8 cellular contexts compared by ENCODE assay signal in genomic region chr1:155091071-155092051, GRCh38. TPM values are rescaled to one million over a fixed set of nuclear protein-coding genes. Genes with fewer than 3 reads are reported as not detected.
DNase-seq lines count a peak whose midpoint lies in the region; ATAC-seq and TF ChIP-seq lines count a peak whose summit lies in the region.

No MANE protein-coding gene starts in this region.

- H3K36me3 ChIP-seq in HUES64 (ENCODE audit: insufficient read depth, low read length) (no peaks in the 10 kb centered on the region), OCI-LY7 (ENCODE audit: insufficient read depth, low read length) (no peaks in the 10 kb centered on the region)
- no peaks in the 10 kb centered on the region for H3K36me3 ChIP-seq in naive thymus-derived CD4-positive, alpha-beta T cell (ENCODE audit: control insufficient read depth in 2 of 3, insufficient read depth in 3 of 3, low read length in 3 of 3)

- no peak overlapping the region for H3K9ac ChIP-seq in HUES64 (ENCODE audit: low read depth, low read length)

- DNase-seq in COLO829 (ENCODE audit: low spot score) = peak; percentile 71
- peak; percentile 80 for DNase-seq in OCI-LY7 (ENCODE audit: low spot score)
- peak; percentile 81 for DNase-seq in activated T-cell treated with anti-CD3 and anti-CD28 coated beads for 4 hours
- peak; percentile 57 to 86 (median 73) for DNase-seq in naive thymus-derived CD4-positive, alpha-beta T cell
- DNase-seq in stimulated activated effector memory CD8-positive, alpha-beta T cell treated with anti-CD3 and anti-CD28 coated beads, Interleukin-12 subunit alpha, Interleukin-12 subunit beta, amount 100 ng/mL, for 72 hours (ENCODE audit: low spot score in 2 of 2) = peak; percentile 86 to 91

- peaks cover 3% of the 10 kb centered on the region for H3K27me3 ChIP-seq in HUES64 (ENCODE audit: insufficient read depth, low read length)
- no peaks in the 10 kb centered on the region for H3K27me3 ChIP-seq in naive thymus-derived CD4-positive, alpha-beta T cell (ENCODE audit: control insufficient read depth in 2 of 2, insufficient read depth in 2 of 2, low read length in 2 of 2)

- peak; percentile 97 for TF ChIP-seq CTCF in OCI-LY7 (conservative IDR thresholded peaks at IDR 0.05; ENCODE audit: low read length)

- no peaks in the 10 kb centered on the region for H3K36me3 Mint-ChIP-seq in naive thymus-derived CD4-positive, alpha-beta T cell
- H3K36me3 Mint-ChIP-seq in stimulated activated effector memory CD8-positive, alpha-beta T cell treated with anti-CD3 and anti-CD28 coated beads, Interleukin-12 subunit alpha, Interleukin-12 subunit beta, amount 100 ng/mL, for 72 hours = no peaks in the 10 kb centered on the region

- H3K9me2 ChIP-seq in OCI-LY7 (ENCODE audit: insufficient read depth, low read length) = no peaks in the 10 kb centered on the region

- H3K9me3 ChIP-seq in HUES64 (ENCODE audit: insufficient read depth, low read depth, low read length) = no peaks in the 10 kb centered on the region
- H3K9me3 ChIP-seq in OCI-LY7 (ENCODE audit: low read length) = no peaks in the 10 kb centered on the region
- H3K9me3 ChIP-seq in naive thymus-derived CD4-positive, alpha-beta T cell (ENCODE audit: control insufficient read depth in 2 of 3, low read length in 3 of 3) = no peaks in the 10 kb centered on the region

- H2AFZ ChIP-seq in OCI-LY7 (ENCODE audit: low read length) = peak overlapping the region; percentile 65

- 37% methylated on average over 26 of the region's 29 CpGs for WGBS in HUES64

- no peaks in the 10 kb centered on the region for H3K79me2 ChIP-seq in OCI-LY7 (ENCODE audit: insufficient read depth, low read depth, low read length)

- POLR2A ChIA-PET in OCI-LY7 (lab: Charles Lee) = interaction anchor here (1.5 kb wide), 1 partner anchor 81 kb away, joined by 6 read pairs; the partner anchor contains the start of gene KRTCAP2
- POLR2A ChIA-PET in naive thymus-derived CD4-positive, alpha-beta T cell (lab: Charles Lee) = interaction anchor here (0.6 to 1.9 kb wide), 4 partner anchors 28 to 164 kb away, joined by 3 to 5 read pairs (median 4); partner anchors contain the start of genes EFNA4 and ENTREP3

- H3K4me3 ChIP-seq in HUES64 (ENCODE audit: low read length) (0 out of 2 replicates have a peak overlapping the region, but pooled peaks have one; percentile 2), OCI-LY7 (ENCODE audit: low read depth, low read length, poor library complexity, severe bottlenecking) (no peak overlapping the region)
- H3K4me3 ChIP-seq in naive thymus-derived CD4-positive, alpha-beta T cell (ENCODE audit: low read length) = no peak overlapping the region

- H4K20me1 ChIP-seq in OCI-LY7 (ENCODE audit: insufficient read depth, low read length) = no peaks in the 10 kb centered on the region

- H3K4me3 Mint-ChIP-seq in naive thymus-derived CD4-positive, alpha-beta T cell = no peak overlapping the region
- H3K4me3 Mint-ChIP-seq in stimulated activated effector memory CD8-positive, alpha-beta T cell treated with anti-CD3 and anti-CD28 coated beads, Interleukin-12 subunit alpha, Interleukin-12 subunit beta, amount 100 ng/mL, for 72 hours = no peak overlapping the region

- BruUV-seq in OCI-LY7 (replicated peaks; lab: Mats Ljungman, UMichigan) = no TSS peak

- H3K27me3 Mint-ChIP-seq in naive thymus-derived CD4-positive, alpha-beta T cell = peaks cover 0 to 23% (median 0%) of the 10 kb centered on the region in 5 donors

- CTCF ChIA-PET in OCI-LY7 (lab: Charles Lee; ENCODE audit: unreplicated experiment) = interaction anchor here (0.7 to 2.0 kb wide), 5 partner anchors 46 to 81 kb away, joined by 3 to 12 read pairs (median 7); partner anchors contain the start of gene KRTCAP2
- CTCF ChIA-PET in naive thymus-derived CD4-positive, alpha-beta T cell (lab: Charles Lee) = interaction anchor here (0.6 to 4.4 kb wide), 29 partner anchors 9 to 633 kb away, joined by 3 to 88 read pairs (median 4); partner anchors contain the start of genes KRTCAP2, PBXIP1 and SLC50A1

- peak overlapping the region; percentile 55 for H3K4me2 ChIP-seq in OCI-LY7 (ENCODE audit: low read length)

- H3K9me3 Mint-ChIP-seq in naive thymus-derived CD4-positive, alpha-beta T cell = no peaks in the 10 kb centered on the region
- H3K9me3 Mint-ChIP-seq in stimulated activated effector memory CD8-positive, alpha-beta T cell treated with anti-CD3 and anti-CD28 coated beads, Interleukin-12 subunit alpha, Interleukin-12 subunit beta, amount 100 ng/mL, for 72 hours = no peaks in the 10 kb centered on the region

- H3K27ac ChIP-seq in HUES64 (ENCODE audit: low read depth, low read length) (no peak overlapping the region), OCI-LY7 (ENCODE audit: low read depth, low read length, poor library complexity, severe bottlenecking) (no peak overlapping the region)
- H3K27ac ChIP-seq in naive thymus-derived CD4-positive, alpha-beta T cell (ENCODE audit: low read depth, low read length) = no peak overlapping the region

- H3K27ac Mint-ChIP-seq in naive thymus-derived CD4-positive, alpha-beta T cell = peak overlapping the region in 1 of 9 donors; percentile 33
- no peak overlapping the region for H3K27ac Mint-ChIP-seq in stimulated activated effector memory CD8-positive, alpha-beta T cell treated with anti-CD3 and anti-CD28 coated beads, Interleukin-12 subunit alpha, Interleukin-12 subunit beta, amount 100 ng/mL, for 72 hours

- ATAC-seq in esophagus mucosa = peak; percentile 58
- ATAC-seq in naive thymus-derived CD4-positive, alpha-beta T cell = peak; percentile 89
- peak; percentile 74 for ATAC-seq in stimulated activated effector memory CD8-positive, alpha-beta T cell treated with anti-CD3 and anti-CD28 coated beads, Interleukin-12 subunit alpha, Interleukin-12 subunit beta, amount 100 ng/mL, for 72 hours
- ATAC-seq in GM21423 (IDR thresholded peaks at IDR 0.05; ENCODE audit: unreplicated experiment) = no peak

- H3K4me1 ChIP-seq in HUES64 (ENCODE audit: insufficient read depth, low read length) (no peaks in the 10 kb centered on the region; the same call in none of the 2 replicates), OCI-LY7 (ENCODE audit: insufficient read depth, low read length, poor library complexity, severe bottlenecking) (peaks cover 13% of the 10 kb centered on the region)
- H3K4me1 ChIP-seq in naive thymus-derived CD4-positive, alpha-beta T cell (ENCODE audit: control insufficient read depth in 2 of 2, insufficient read depth in 2 of 2, low read length in 2 of 2) = peaks cover under 1% of the 10 kb centered on the region in 2 donors

- intact Hi-C loops in OCI-LY7 (cut with micrococcal nuclease; ENCODE audit: unreplicated experiment) = loop anchor here (1.0 kb wide), 1 partner anchor 76 kb away; no protein-coding TSS in a partner anchor
- intact Hi-C loops in naive thymus-derived CD4-positive, alpha-beta T cell (cut with micrococcal nuclease) = loop anchor here (1.0 to 5.0 kb wide), 6 partner anchors 36 to 501 kb away; partner anchors contain the start of gene EFNA1 (in 1 of the 2)

- peaks cover 0 to 10% (median 4%) of the 10 kb centered on the region in 7 donors for H3K4me1 Mint-ChIP-seq in naive thymus-derived CD4-positive, alpha-beta T cell
- H3K4me1 Mint-ChIP-seq in stimulated activated effector memory CD8-positive, alpha-beta T cell treated with anti-CD3 and anti-CD28 coated beads, Interleukin-12 subunit alpha, Interleukin-12 subunit beta, amount 100 ng/mL, for 72 hours = peaks cover 9% of the 10 kb centered on the region

RNA-seq across cellular contexts. Expression of gene EFNA3, which starts 12.7 kb away (rescaled TPM):
- 4.6 TPM for polyA plus RNA-seq in HUES64 (2013, experiment 1 of 2)
- 7.0 TPM for polyA plus RNA-seq in HUES64 (2013, experiment 2 of 2)
- total RNA-seq in OCI-LY7 (2014; rRNA removed; shearing (Covaris generic)) = 5.7 and 6.7 TPM in 2 replicates
- 4.8 and 10.8 TPM in 2 replicates for total RNA-seq in OCI-LY7 (2022)
- total RNA-seq in esophagus mucosa = 20.6 TPM
- 1 to 10 TPM in 4 of 5 experiments, under 1 TPM in 1; 0.42 to 4.0 (median 2.7) TPM for total RNA-seq in naive thymus-derived CD4-positive, alpha-beta T cell
- under 1 TPM; 0.51 to 0.72 TPM for polyA plus RNA-seq in naive thymus-derived CD4-positive, alpha-beta T cell

RNA-seq across cellular contexts. Expression of gene EFNA4, which starts 27.8 kb away (rescaled TPM):
- 23.3 TPM for polyA plus RNA-seq in HUES64 (2013, experiment 1 of 2)
- 23.0 TPM for polyA plus RNA-seq in HUES64 (2013, experiment 2 of 2)
- total RNA-seq in OCI-LY7 (2014; rRNA removed; shearing (Covaris generic)) = 10.5 and 11.5 TPM in 2 replicates
- total RNA-seq in OCI-LY7 (2022) (9.0 and 10.1 TPM in 2 replicates), esophagus mucosa (12.1 TPM)
- total RNA-seq in naive thymus-derived CD4-positive, alpha-beta T cell = 1 to 10 TPM; 3.9 to 9.4 (median 7.7) TPM
- 1 to 10 TPM; 2.1 to 3.9 TPM for polyA plus RNA-seq in naive thymus-derived CD4-positive, alpha-beta T cell

RNA-seq across cellular contexts. Expression of gene EFNA1, which starts 36.3 kb away (rescaled TPM):
- 3.5 TPM for polyA plus RNA-seq in HUES64 (2013, experiment 1 of 2)
- 3.4 TPM for polyA plus RNA-seq in HUES64 (2013, experiment 2 of 2)
- total RNA-seq in OCI-LY7 (2014; rRNA removed; shearing (Covaris generic)) = not detected in 2 replicates
- not detected in 2 replicates for total RNA-seq in OCI-LY7 (2022)
- 40.9 TPM for total RNA-seq in esophagus mucosa
- total RNA-seq in naive thymus-derived CD4-positive, alpha-beta T cell = 1 to 10 TPM in 4 of 5 experiments, not detected in 1; 4.0 to 7.3 (median 5.6) TPM
- 10 to 100 TPM; 11.1 to 16.8 TPM for polyA plus RNA-seq in naive thymus-derived CD4-positive, alpha-beta T cell

RNA-seq across cellular contexts. Expression of gene ADAM15, which starts 40.2 kb away (rescaled TPM):
- polyA plus RNA-seq in HUES64 (2013, experiment 1 of 2) = 15.1 TPM
- polyA plus RNA-seq in HUES64 (2013, experiment 2 of 2) = 20.0 TPM
- 14.2 and 19.7 TPM in 2 replicates for total RNA-seq in OCI-LY7 (2014; rRNA removed; shearing (Covaris generic))
- total RNA-seq in OCI-LY7 (2022) (50.4 and 56.1 TPM in 2 replicates), esophagus mucosa (167 TPM)
- 10 to 100 TPM; 16.9 to 53.7 (median 28.8) TPM for total RNA-seq in naive thymus-derived CD4-positive, alpha-beta T cell
- polyA plus RNA-seq in naive thymus-derived CD4-positive, alpha-beta T cell = 1 to 10 TPM; 5.8 to 8.5 TPM

RNA-seq across cellular contexts. Expression of gene SLC50A1, which starts 44.3 kb away (rescaled TPM):
- 36.4 TPM for polyA plus RNA-seq in HUES64 (2013, experiment 1 of 2)
- 44.0 TPM for polyA plus RNA-seq in HUES64 (2013, experiment 2 of 2)
- total RNA-seq in OCI-LY7 (2014; rRNA removed; shearing (Covaris generic)) = 11.6 and 12.3 TPM in 2 replicates
- total RNA-seq in OCI-LY7 (2022) (46.1 and 48.0 TPM in 2 replicates), esophagus mucosa (42.9 TPM)
- 10 to 100 TPM; 21.1 to 35.6 (median 24.3) TPM for total RNA-seq in naive thymus-derived CD4-positive, alpha-beta T cell
- polyA plus RNA-seq in naive thymus-derived CD4-positive, alpha-beta T cell = 10 to 100 TPM; 51.0 to 64.8 TPM
